In genomic region chr21:33924766-33925100, GRCh38 we compare ENCODE assay signal across 11 cellular contexts. TPM values are rescaled to one million over a fixed set of nuclear protein-coding genes. Genes with fewer than 3 reads are reported as not detected.
DNase-seq lines count a peak whose midpoint lies in the region; ATAC-seq and TF ChIP-seq lines count a peak whose summit lies in the region.
"Had no signal": no experiment of that assay in that cellular context is flagged by ENCODE, and none has a peak within 500 bp of the region (broad histone marks: within the 10 kb centered on the region; RNA-seq: fewer than 3 reads in every experiment).

No MANE protein-coding gene starts in this region.

- no peaks in the 10 kb centered on the region for H3K27me3 Mint-ChIP-seq in activated CD8-positive, alpha-beta memory T cell treated with anti-CD3 and anti-CD28 coated beads, Interleukin-2, amount 10 ng/mL, durations not matched to agents 7 days and 5 days
- H3K27me3 Mint-ChIP-seq: effector memory CD8-positive, alpha-beta T cell had no signal

- no peak overlapping the region for H3K4me3 ChIP-seq in RWPE2 (ENCODE audit: severe bottlenecking)
- no peak overlapping the region for H3K4me3 ChIP-seq in transverse colon

- H3K4me1 ChIP-seq in RWPE2 (ENCODE audit: insufficient read depth, poor library complexity, severe bottlenecking) (peaks cover 2% of the 10 kb centered on the region), transverse colon (peaks cover 4 to 10% (median 8%) of the 10 kb centered on the region in 4 donors)

- CTCF ChIA-PET in activated CD8-positive, alpha-beta memory T cell treated with anti-CD3 and anti-CD28 coated beads, Interleukin-2, amount 10 ng/mL, durations not matched to agents 7 days and 5 days (lab: Charles Lee): interaction anchor here (0.7 to 4.4 kb wide), 48 partner anchors 8 to 691 kb away, joined by 3 to 200 read pairs (median 6); partner anchors contain the start of genes ATP5PO, MRPS6 and SLC5A3

- H3K4me3 Mint-ChIP-seq in activated CD8-positive, alpha-beta memory T cell treated with anti-CD3 and anti-CD28 coated beads, Interleukin-2, amount 10 ng/mL, durations not matched to agents 7 days and 5 days: no peak overlapping the region
- H3K4me3 Mint-ChIP-seq: CD14-positive monocyte; effector memory CD8-positive, alpha-beta T cell had no signal

- no peaks in the 10 kb centered on the region for H3K36me3 ChIP-seq in RWPE2 (ENCODE audit: low read depth)
- no peaks in the 10 kb centered on the region for H3K36me3 ChIP-seq in transverse colon

- H3K27me3 ChIP-seq in RWPE2 (ENCODE audit: insufficient read depth, poor library complexity, severe bottlenecking) (no peaks in the 10 kb centered on the region), transverse colon (no peaks in the 10 kb centered on the region)

- TF ChIP-seq CTCF in RWPE2 (IDR thresholded peaks at IDR 0.05; ENCODE audit: poor library complexity, severe bottlenecking) (no peak), transverse colon (IDR thresholded peaks at IDR 0.05) (no peak)

- intact Hi-C loops in transverse colon (cut with DNase I; ENCODE audit: low total_unique reads): no loop called here

- peaks cover 21% of the 10 kb centered on the region for H3K4me1 Mint-ChIP-seq in activated CD8-positive, alpha-beta memory T cell treated with anti-CD3 and anti-CD28 coated beads, Interleukin-2, amount 10 ng/mL, durations not matched to agents 7 days and 5 days

- no peaks in the 10 kb centered on the region for H3K36me3 Mint-ChIP-seq in activated CD8-positive, alpha-beta memory T cell treated with anti-CD3 and anti-CD28 coated beads, Interleukin-2, amount 10 ng/mL, durations not matched to agents 7 days and 5 days
- H3K36me3 Mint-ChIP-seq: activated naive CD4-positive, alpha-beta T cell treated with anti-CD3 and anti-CD28 coated beads, Interleukin-2, amount 50 U/mL, for 72 hours; CD14-positive monocyte had no signal

- 31 to 64% methylated on average over 2 to 3 of the region's 3 CpGs for WGBS in transverse colon (ENCODE audit: low coverage in 1 of 2), 2 donors

- no peak overlapping the region for H3K27ac Mint-ChIP-seq in activated CD8-positive, alpha-beta memory T cell treated with anti-CD3 and anti-CD28 coated beads, Interleukin-2, amount 10 ng/mL, durations not matched to agents 7 days and 5 days
- H3K27ac Mint-ChIP-seq: activated naive CD4-positive, alpha-beta T cell treated with anti-CD3 and anti-CD28 coated beads, Interleukin-2, amount 50 U/mL, for 72 hours had no signal

- no peak for DNase-seq in activated CD8-positive, alpha-beta memory T cell treated with anti-CD3 and anti-CD28 coated beads, Interleukin-2, amount 10 ng/mL, durations not matched to agents 7 days and 5 days
- no peak for DNase-seq in activated CD8-positive, alpha-beta memory T cell treated with anti-CD3 and anti-CD28 coated beads, Interleukin-2, amount 50 U/mL, for 4 hours
- no peak for DNase-seq in RWPE2 (ENCODE audit: low spot score)
- DNase-seq in kidney tubule cell (ENCODE audit: low spot score): peak; percentile 45
- peak; percentile 29 for DNase-seq in transverse colon
- no peak for DNase-seq in NCI-H2081 (lab: John Stamatoyannopoulos, UW)
- DNase-seq in RPMI8226: no peak

- H3K27ac ChIP-seq in RWPE2 (ENCODE audit: poor library complexity, severe bottlenecking): no peak overlapping the region
- H3K27ac ChIP-seq in transverse colon: peak overlapping the region; percentile 28 to 54 (median 38)

- ATAC-seq in activated CD8-positive, alpha-beta memory T cell treated with anti-CD3 and anti-CD28 coated beads, Interleukin-2, amount 10 ng/mL, durations not matched to agents 7 days and 5 days: peak; percentile 6
- peak; percentile 33; the same call in 1 of the 3 replicates for ATAC-seq in RWPE2 (ENCODE audit: low read depth)
- no peak for ATAC-seq in GM21360 (IDR thresholded peaks at IDR 0.05; ENCODE audit: unreplicated experiment)

- in situ Hi-C loops in transverse colon (cut with MboI; ENCODE audit: low pct_ligation_motif_present in 1 of 4, low pct_unique_long_range_greater_than_20kb in 1 of 4, low sequenced_read_pairs in 3 of 4): loop anchor here (10.0 to 25.0 kb wide), 4 partner anchors 280 to 713 kb away; partner anchors contain the start of gene RCAN1 (in 3 of the 4)

- no peak for TF ChIP-seq EP300 in transverse colon (IDR thresholded peaks at IDR 0.05; ENCODE audit: low read depth)

- no peaks in the 10 kb centered on the region for H3K9me3 Mint-ChIP-seq in activated CD8-positive, alpha-beta memory T cell treated with anti-CD3 and anti-CD28 coated beads, Interleukin-2, amount 10 ng/mL, durations not matched to agents 7 days and 5 days (ENCODE audit: low read depth)
- H3K9me3 Mint-ChIP-seq: activated naive CD4-positive, alpha-beta T cell treated with anti-CD3 and anti-CD28 coated beads, Interleukin-2, amount 50 U/mL, for 72 hours; CD14-positive monocyte; effector memory CD8-positive, alpha-beta T cell had no signal

- H3K9me3 ChIP-seq in RWPE2 (ENCODE audit: severe bottlenecking): no peaks in the 10 kb centered on the region
- no peaks in the 10 kb centered on the region for H3K9me3 ChIP-seq in transverse colon

- no peak for TF ChIP-seq POLR2A in transverse colon (IDR thresholded peaks at IDR 0.05)

RNA-seq across cellular contexts. Expression of gene ATP5PO, which starts 9.1 kb away (rescaled TPM):
- 100 to 1,000 TPM; 186 to 205 TPM for total RNA-seq in activated CD8-positive, alpha-beta memory T cell treated with anti-CD3 and anti-CD28 coated beads, Interleukin-2, amount 10 ng/mL, durations not matched to agents 7 days and 5 days
- total RNA-seq in transverse colon: 100 to 1,000 TPM in 2 of 4 donors, 10 to 100 TPM in 2; 65.1 to 375 (median 193) TPM

Comparison
In these comparisons a context has a peak if more than half of its experiments do, and no peak if none do; other contexts are left out.
1. DNase-seq: peak in kidney tubule cell (single experiment) and transverse colon (single experiment); none in activated CD8-positive, alpha-beta memory T cell treated with anti-CD3 and anti-CD28 coated beads, Interleukin-2, amount 10 ng/mL, durations not matched to agents 7 days and 5 days (single experiment), activated CD8-positive, alpha-beta memory T cell treated with anti-CD3 and anti-CD28 coated beads, Interleukin-2, amount 50 U/mL, for 4 hours (single experiment), RWPE2 (single experiment), NCI-H2081 (0 of 2) and RPMI8226 (single experiment).